8 cellular contexts compared by ENCODE assay signal in genomic region chr3:141302364-141303141, GRCh38.
DNase-seq lines count a peak whose midpoint lies in the region; ATAC-seq, FAIRE-seq and TF ChIP-seq lines count a peak whose summit lies in the region.

No MANE protein-coding gene starts in this region.

- H3K9me3 ChIP-seq in AG04450 (ENCODE audit: control insufficient read depth, insufficient read depth, low read length) = no peaks in the 10 kb centered on the region

- CTCF ChIA-PET in AG04450 (lab: Charles Lee) = interaction anchor here (0.5 to 19.2 kb wide), 20 partner anchors 9 to 302 kb away, joined by 3 to 328 read pairs (median 4); partner anchors contain the start of gene PXYLP1

- TF ChIP-seq CTCF in AG04450 (IDR thresholded peaks at IDR 0.05; ENCODE audit: low read depth, low read length) = 0 out of 2 replicates have a peak, but pooled peaks have one; percentile 17
- TF ChIP-seq CTCF in brain microvascular endothelial cell (IDR thresholded peaks at IDR 0.05; ENCODE audit: low read depth, low read length, missing control alignments) = peak; percentile 46

- FAIRE-seq in GM19239 (lab: Jason Lieb, UNC) = no peak

- DNase-seq in AG04450 (ENCODE audit: low read depth, low spot score) (peak; percentile 23), HT1080 (ENCODE audit: low read depth) (peak; percentile 91), brain microvascular endothelial cell (peak; percentile 55), iris pigment epithelial cell (ENCODE audit: low read depth) (peak; percentile 84), GM19239 (ENCODE audit: insufficient read length, low spot score) (no peak), SHP77 (lab: John Stamatoyannopoulos, UW) (no peak)

- no peak for ATAC-seq in HG03342 (IDR thresholded peaks at IDR 0.05; ENCODE audit: unreplicated experiment)
- ATAC-seq in HG03460 (IDR thresholded peaks at IDR 0.05; ENCODE audit: unreplicated experiment) = no peak

- in situ Hi-C loops in brain microvascular endothelial cell (cut with HindIII; ENCODE audit: low pct_ligation_motif_present, low sequenced_read_pairs) = no loop called here

- no peaks in the 10 kb centered on the region for H3K36me3 ChIP-seq in brain microvascular endothelial cell (replicated peaks)

- POLR2A ChIA-PET in AG04450 (lab: Yijun Ruan, JAX) = interaction anchor here (3.1 kb wide), 1 partner anchor 71 kb away, joined by 7 read pairs; the partner anchor contains the start of gene PXYLP1

- H3K4me3 ChIP-seq in AG04450 (ENCODE audit: low read depth, low read length) (no peak overlapping the region), brain microvascular endothelial cell (ENCODE audit: low read depth, low read length) (no peak overlapping the region)

- H3K27ac ChIP-seq in AG04450 (ENCODE audit: low read depth, low read length) (peak overlapping the region; percentile 47), brain microvascular endothelial cell (peak overlapping the region; percentile 27)

- H3K27me3 ChIP-seq in AG04450 (ENCODE audit: control insufficient read depth, insufficient read depth, low read length) (no peaks in the 10 kb centered on the region), brain microvascular endothelial cell (replicated peaks) (no peaks in the 10 kb centered on the region)

Comparison
In these comparisons a context has a peak if more than half of its experiments do, and no peak if none do; other contexts are left out.
1. DNase-seq: peak in AG04450 (single experiment), HT1080 (single experiment), brain microvascular endothelial cell (single experiment) and iris pigment epithelial cell (single experiment); none in GM19239 (single experiment) and SHP77 (0 of 2).